Comparison of ENCODE assay signal across 1 cellular context in the genomic region with DNA sequence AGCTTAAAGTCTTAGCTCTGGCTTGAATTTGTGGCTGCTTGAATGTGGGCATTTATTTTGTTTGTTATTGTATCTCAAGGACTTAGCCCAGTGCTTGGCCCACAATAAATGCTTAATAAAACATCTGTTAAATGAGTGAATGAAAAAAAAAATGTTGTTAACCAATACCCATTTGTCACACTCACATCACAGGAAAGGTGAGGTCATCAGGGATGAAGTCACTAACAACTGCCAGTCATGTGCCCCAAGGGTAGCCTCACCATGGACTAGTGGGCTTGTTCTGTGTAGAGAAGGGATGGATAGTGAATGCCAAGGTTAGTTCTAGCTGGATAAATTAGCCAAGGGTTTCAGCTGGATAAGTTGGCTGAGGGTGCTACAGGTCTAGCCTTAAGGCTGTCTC.
TF ChIP-seq lines count a peak whose summit lies in the region.

No MANE protein-coding gene starts in this region.

TF ChIP-seq in HEK293, 187 proteins besides CTCF, POLR2A, EP300 and RAD21 (continued from another document and continues in another):
- TF ChIP-seq PRDM6 (tag by site-specific recombination; IDR thresholded peaks at IDR 0.05) (peak; percentile 68), BCL11B (tag by site-specific recombination; IDR thresholded peaks at IDR 0.05; ENCODE audit: low read depth) (no peak), ZNF549 (tag by site-specific recombination; IDR thresholded peaks at IDR 0.05) (no peak), EGR2 (tag by site-specific recombination; IDR thresholded peaks at IDR 0.05; ENCODE audit: low read depth) (no peak), GLI2 (tag by site-specific recombination; IDR thresholded peaks at IDR 0.05; ENCODE audit: borderline replicate concordance, low read depth) (no peak), MYNN (tag by site-specific recombination; IDR thresholded peaks at IDR 0.05; ENCODE audit: borderline replicate concordance) (no peak), INSM2 (tag by site-specific recombination; IDR thresholded peaks at IDR 0.05) (peak; percentile 67; the same call in 1 of the 2 replicates), ZNF677 (tag by site-specific recombination; IDR thresholded peaks at IDR 0.05) (no peak), ZNF585B (tag by site-specific recombination; IDR thresholded peaks at IDR 0.05) (no peak), KLF10 (tag by site-specific recombination; IDR thresholded peaks at IDR 0.05) (peak; percentile 67), ZNF624 (tag by site-specific recombination; IDR thresholded peaks at IDR 0.05) (no peak), ZNF391 (tag by site-specific recombination; IDR thresholded peaks at IDR 0.05; ENCODE audit: borderline replicate concordance, low read depth) (no peak), ZSCAN16 (tag by site-specific recombination; IDR thresholded peaks at IDR 0.05) (no peak), ZFP69B (tag by site-specific recombination; IDR thresholded peaks at IDR 0.05) (0 out of 2 replicates have a peak, but pooled peaks have one; percentile 46), ZNF394 (tag by site-specific recombination; IDR thresholded peaks at IDR 0.05; ENCODE audit: borderline replicate concordance) (0 out of 2 replicates have a peak, but pooled peaks have one; percentile 18), ZNF664 (tag by site-specific recombination; IDR thresholded peaks at IDR 0.05) (peak; percentile 100), ZNF416 (tag by site-specific recombination; IDR thresholded peaks at IDR 0.05) (no peak), ZNF239 (tag by site-specific recombination; IDR thresholded peaks at IDR 0.05) (no peak), ZBTB48 (tag by site-specific recombination; IDR thresholded peaks at IDR 0.05) (no peak), ZNF571 (tag by site-specific recombination; IDR thresholded peaks at IDR 0.05) (no peak), ZNF692 (tag by site-specific recombination; IDR thresholded peaks at IDR 0.05) (peak; percentile 52; the same call in 1 of the 2 replicates), SP7 (tag by site-specific recombination; IDR thresholded peaks at IDR 0.05) (peak; percentile 73), PRDM1 (tag by site-specific recombination; IDR thresholded peaks at IDR 0.05) (no peak), IKZF3 (tag by site-specific recombination; IDR thresholded peaks at IDR 0.05) (no peak), ZNF223 (tag by site-specific recombination; IDR thresholded peaks at IDR 0.05) (no peak), ZNF266 (tag by site-specific recombination; IDR thresholded peaks at IDR 0.05; ENCODE audit: low read depth) (no peak), ZNF324 (tag by site-specific recombination; IDR thresholded peaks at IDR 0.05) (peak; percentile 79), ZNF623 (tag by site-specific recombination; IDR thresholded peaks at IDR 0.05) (no peak), ZNF114 (tag by site-specific recombination; IDR thresholded peaks at IDR 0.05) (no peak), ZNF530 (tag by site-specific recombination; IDR thresholded peaks at IDR 0.05; ENCODE audit: low read depth) (no peak), ZNF514 (tag by site-specific recombination; IDR thresholded peaks at IDR 0.05) (no peak), ZNF639 (tag by site-specific recombination; IDR thresholded peaks at IDR 0.05) (peak; percentile 66; the same call in 1 of the 2 replicates), ZNF626 (tag by site-specific recombination; IDR thresholded peaks at IDR 0.05) (no peak), ZBTB10 (tag by site-specific recombination; IDR thresholded peaks at IDR 0.05) (no peak), WT1 (tag by site-specific recombination; IDR thresholded peaks at IDR 0.05) (no peak), YY1 (tag by site-specific recombination; IDR thresholded peaks at IDR 0.05) (no peak), SETDB1 (IDR thresholded peaks at IDR 0.05; ENCODE audit: insufficient read length, low read length) (no peak), ZNF202 (tag by site-specific recombination; IDR thresholded peaks at IDR 0.05; ENCODE audit: borderline replicate concordance) (no peak)
- TF ChIP-seq, protein P1, sequence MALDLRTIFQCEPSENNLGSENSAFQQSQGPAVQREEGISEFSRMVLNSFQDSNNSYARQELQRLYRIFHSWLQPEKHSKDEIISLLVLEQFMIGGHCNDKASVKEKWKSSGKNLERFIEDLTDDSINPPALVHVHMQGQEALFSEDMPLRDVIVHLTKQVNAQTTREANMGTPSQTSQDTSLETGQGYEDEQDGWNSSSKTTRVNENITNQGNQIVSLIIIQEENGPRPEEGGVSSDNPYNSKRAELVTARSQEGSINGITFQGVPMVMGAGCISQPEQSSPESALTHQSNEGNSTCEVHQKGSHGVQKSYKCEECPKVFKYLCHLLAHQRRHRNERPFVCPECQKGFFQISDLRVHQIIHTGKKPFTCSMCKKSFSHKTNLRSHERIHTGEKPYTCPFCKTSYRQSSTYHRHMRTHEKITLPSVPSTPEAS (tag by site-specific recombination; IDR thresholded peaks at IDR 0.05): no peak
- TF ChIP-seq, protein P2, sequence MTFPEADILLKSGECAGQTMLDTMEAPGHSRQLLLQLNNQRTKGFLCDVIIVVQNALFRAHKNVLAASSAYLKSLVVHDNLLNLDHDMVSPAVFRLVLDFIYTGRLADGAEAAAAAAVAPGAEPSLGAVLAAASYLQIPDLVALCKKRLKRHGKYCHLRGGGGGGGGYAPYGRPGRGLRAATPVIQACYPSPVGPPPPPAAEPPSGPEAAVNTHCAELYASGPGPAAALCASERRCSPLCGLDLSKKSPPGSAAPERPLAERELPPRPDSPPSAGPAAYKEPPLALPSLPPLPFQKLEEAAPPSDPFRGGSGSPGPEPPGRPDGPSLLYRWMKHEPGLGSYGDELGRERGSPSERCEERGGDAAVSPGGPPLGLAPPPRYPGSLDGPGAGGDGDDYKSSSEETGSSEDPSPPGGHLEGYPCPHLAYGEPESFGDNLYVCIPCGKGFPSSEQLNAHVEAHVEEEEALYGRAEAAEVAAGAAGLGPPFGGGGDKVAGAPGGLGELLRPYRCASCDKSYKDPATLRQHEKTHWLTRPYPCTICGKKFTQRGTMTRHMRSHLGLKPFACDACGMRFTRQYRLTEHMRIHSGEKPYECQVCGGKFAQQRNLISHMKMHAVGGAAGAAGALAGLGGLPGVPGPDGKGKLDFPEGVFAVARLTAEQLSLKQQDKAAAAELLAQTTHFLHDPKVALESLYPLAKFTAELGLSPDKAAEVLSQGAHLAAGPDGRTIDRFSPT (tag by site-specific recombination; IDR thresholded peaks at IDR 0.05): peak; percentile 72
- TF ChIP-seq, protein P3, sequence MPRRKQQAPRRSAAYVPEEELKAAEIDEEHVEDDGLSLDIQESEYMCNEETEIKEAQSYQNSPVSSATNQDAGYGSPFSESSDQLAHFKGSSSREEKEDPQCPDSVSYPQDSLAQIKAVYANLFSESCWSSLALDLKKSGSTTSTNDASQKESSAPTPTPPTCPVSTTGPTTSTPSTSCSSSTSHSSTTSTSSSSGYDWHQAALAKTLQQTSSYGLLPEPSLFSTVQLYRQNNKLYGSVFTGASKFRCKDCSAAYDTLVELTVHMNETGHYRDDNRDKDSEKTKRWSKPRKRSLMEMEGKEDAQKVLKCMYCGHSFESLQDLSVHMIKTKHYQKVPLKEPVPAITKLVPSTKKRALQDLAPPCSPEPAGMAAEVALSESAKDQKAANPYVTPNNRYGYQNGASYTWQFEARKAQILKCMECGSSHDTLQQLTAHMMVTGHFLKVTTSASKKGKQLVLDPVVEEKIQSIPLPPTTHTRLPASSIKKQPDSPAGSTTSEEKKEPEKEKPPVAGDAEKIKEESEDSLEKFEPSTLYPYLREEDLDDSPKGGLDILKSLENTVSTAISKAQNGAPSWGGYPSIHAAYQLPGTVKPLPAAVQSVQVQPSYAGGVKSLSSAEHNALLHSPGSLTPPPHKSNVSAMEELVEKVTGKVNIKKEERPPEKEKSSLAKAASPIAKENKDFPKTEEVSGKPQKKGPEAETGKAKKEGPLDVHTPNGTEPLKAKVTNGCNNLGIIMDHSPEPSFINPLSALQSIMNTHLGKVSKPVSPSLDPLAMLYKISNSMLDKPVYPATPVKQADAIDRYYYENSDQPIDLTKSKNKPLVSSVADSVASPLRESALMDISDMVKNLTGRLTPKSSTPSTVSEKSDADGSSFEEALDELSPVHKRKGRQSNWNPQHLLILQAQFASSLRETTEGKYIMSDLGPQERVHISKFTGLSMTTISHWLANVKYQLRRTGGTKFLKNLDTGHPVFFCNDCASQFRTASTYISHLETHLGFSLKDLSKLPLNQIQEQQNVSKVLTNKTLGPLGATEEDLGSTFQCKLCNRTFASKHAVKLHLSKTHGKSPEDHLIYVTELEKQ (tag by site-specific recombination; IDR thresholded peaks at IDR 0.05; ENCODE audit: borderline replicate concordance): 0 out of 2 replicates have a peak, but pooled peaks have one; percentile 34
